Comparison of ENCODE assay signal across 39 cellular contexts in the genomic region with DNA sequence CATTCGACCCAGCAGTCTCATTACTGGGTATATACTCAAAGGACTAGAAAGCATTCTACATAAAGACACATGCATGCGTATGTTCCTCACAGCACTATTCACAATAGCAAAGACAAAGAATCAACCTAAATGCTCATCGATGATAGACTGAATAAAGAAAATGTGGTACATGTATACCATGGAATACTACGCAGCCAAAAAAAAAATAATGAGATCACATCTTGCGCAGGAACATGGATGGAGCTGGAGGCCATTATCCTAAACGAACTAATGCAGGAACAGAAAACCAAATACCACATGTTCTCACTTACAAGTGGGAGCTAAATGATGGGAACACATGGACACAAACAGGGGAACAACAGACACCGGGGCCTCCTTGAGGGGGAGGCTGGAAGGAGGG.
"Had no signal": no experiment of that assay in that cellular context is flagged by ENCODE, and none has a peak within 500 bp of the region (broad histone marks: within the 10 kb centered on the region; RNA-seq: fewer than 3 reads in every experiment).

No MANE protein-coding gene starts in this region.

- H3K27ac ChIP-seq: adrenal gland, ascending aorta, body of pancreas, brain microvascular endothelial cell, breast epithelium, cardiac muscle cell had no signal

- H3K36me3 Mint-ChIP-seq: activated naive CD4-positive, alpha-beta T cell treated with anti-CD3 and anti-CD28 coated beads, Interleukin-2, amount 10 ng/mL, durations not matched to agents 7 days and 5 days; activated naive CD4-positive, alpha-beta T cell treated with anti-CD3 and anti-CD28 coated beads, Interleukin-2, amount 50 U/mL, for 24 hours; activated naive CD4-positive, alpha-beta T cell treated with anti-CD3 and anti-CD28 coated beads, Interleukin-2, amount 50 U/mL, for 72 hours; activated naive CD8-positive, alpha-beta T cell; activated naive CD8-positive, alpha-beta T cell treated with anti-CD3 and anti-CD28 coated beads for 36 hours; activated naive CD8-positive, alpha-beta T cell treated with anti-CD3 and anti-CD28 coated beads, Interleukin-2, amount 10 ng/mL, durations not matched to agents 7 days and 5 days; brain had no signal

- H3K36me3 ChIP-seq: adrenal gland, ascending aorta, brain microvascular endothelial cell, breast epithelium, cardiac muscle cell had no signal

- DNase-seq: activated effector memory CD4-positive, alpha-beta T cell treated with anti-CD3 and anti-CD28 coated beads, Interleukin-2, amount 50 U/mL, for 16 hours; activated effector memory CD4-positive, alpha-beta T cell treated with Interleukin-2 at 50 U/mL for 16 hours; activated gamma-delta T cell; activated gamma-delta T cell treated with Interleukin-2 at 50 U/mL for 16 hours; activated naive CD4-positive, alpha-beta T cell; activated naive CD4-positive, alpha-beta T cell treated with anti-CD3 and anti-CD28 coated beads for 36 hours; activated naive CD4-positive, alpha-beta T cell treated with anti-CD3 and anti-CD28 coated beads, Interleukin-2, amount 10 ng/mL, durations not matched to agents 7 days and 5 days; activated naive CD4-positive, alpha-beta T cell treated with anti-CD3 and anti-CD28 coated beads, Interleukin-2, amount 50 U/mL, for 16 hours; activated naive CD4-positive, alpha-beta T cell treated with Interleukin-2 at 50 U/mL for 16 hours; activated naive CD8-positive, alpha-beta T cell treated with anti-CD3 and anti-CD28 coated beads for 36 hours; activated naive CD8-positive, alpha-beta T cell treated with anti-CD3 and anti-CD28 coated beads, Interleukin-2, amount 10 ng/mL, durations not matched to agents 7 days and 5 days; activated naive CD8-positive, alpha-beta T cell treated with anti-CD3 and anti-CD28 coated beads, Interleukin-2, amount 50 U/mL, for 24 hours; activated T-cell treated with anti-CD3 and anti-CD28 coated beads, Interleukin-2, amount 50 U/mL, for 4 hours; activated T-cell treated with anti-CD3 and anti-CD28 coated beads, Interleukin-2, amount 50 U/mL, for 48 hours; activated T-cell treated with anti-CD3 and anti-CD28 coated beads, Interleukin-2, amount 50 U/mL, for 72 hours; adrenal gland; amniotic stem cell; amygdala; anterior cingulate cortex; aorta; body of pancreas; brain microvascular endothelial cell; caudate nucleus; central memory CD4-positive, alpha-beta T cell; cerebellar nuclear complex had no signal

- H3K9me3 ChIP-seq: adrenal gland, ascending aorta, body of pancreas, breast epithelium had no signal

- H3K9me3 Mint-ChIP-seq: activated naive CD4-positive, alpha-beta T cell treated with anti-CD3 and anti-CD28 coated beads for 36 hours; activated naive CD4-positive, alpha-beta T cell treated with anti-CD3 and anti-CD28 coated beads, Interleukin-2, amount 10 ng/mL, durations not matched to agents 7 days and 5 days; activated naive CD4-positive, alpha-beta T cell treated with anti-CD3 and anti-CD28 coated beads, Interleukin-2, amount 50 U/mL, for 24 hours; activated naive CD4-positive, alpha-beta T cell treated with anti-CD3 and anti-CD28 coated beads, Interleukin-2, amount 50 U/mL, for 72 hours; activated naive CD8-positive, alpha-beta T cell treated with anti-CD3 and anti-CD28 coated beads for 36 hours; activated naive CD8-positive, alpha-beta T cell treated with anti-CD3 and anti-CD28 coated beads, Interleukin-2, amount 10 ng/mL, durations not matched to agents 7 days and 5 days; activated naive CD8-positive, alpha-beta T cell treated with anti-CD3 and anti-CD28 coated beads, Interleukin-2, amount 50 U/mL, for 24 hours; activated T-cell treated with anti-CD3 and anti-CD28 coated beads, Interleukin-2, amount 50 U/mL, for 4 hours; activated T-cell treated with anti-CD3 and anti-CD28 coated beads, Interleukin-2, amount 50 U/mL, for 72 hours; activated T-helper 1 cell treated with anti-CD3 and anti-CD28 coated beads, Interleukin-12 subunit alpha, Interleukin-12 subunit beta, Interleukin-2, Interleukin-4 antibody, amounts not matched to agents 30 ng/mL and 10 ng/mL and 1 ng/mL, durations not matched to agents 14 hours and 24 hours and 36 hours; activated T-helper 17 cell treated with anti-CD3 and anti-CD28 coated beads, Interleukin-2, amount 50 U/mL, for 72 hours; activated T-helper 2 cell treated with anti-CD3 and anti-CD28 coated beads, Interferon-gamma antibody, Interleukin-2, Interleukin-4, amounts not matched to agents 10 μg/mL and 5 μg/mL and 100 μg/mL, durations not matched to agents 14 hours and 24 hours and 36 hours; central memory CD8-positive, alpha-beta T cell had no signal

- FAIRE-seq: astrocyte, bronchial epithelial cell, colon had no signal

- H3K27ac Mint-ChIP-seq: activated naive CD4-positive, alpha-beta T cell treated with anti-CD3 and anti-CD28 coated beads for 36 hours; activated naive CD4-positive, alpha-beta T cell treated with anti-CD3 and anti-CD28 coated beads, Interleukin-2, amount 10 ng/mL, durations not matched to agents 7 days and 5 days; activated naive CD4-positive, alpha-beta T cell treated with anti-CD3 and anti-CD28 coated beads, Interleukin-2, amount 50 U/mL, for 24 hours; activated naive CD4-positive, alpha-beta T cell treated with anti-CD3 and anti-CD28 coated beads, Interleukin-2, amount 50 U/mL, for 72 hours; activated naive CD8-positive, alpha-beta T cell; activated naive CD8-positive, alpha-beta T cell treated with anti-CD3 and anti-CD28 coated beads for 36 hours; activated naive CD8-positive, alpha-beta T cell treated with anti-CD3 and anti-CD28 coated beads, Interleukin-2, amount 10 ng/mL, durations not matched to agents 7 days and 5 days; activated naive CD8-positive, alpha-beta T cell treated with anti-CD3 and anti-CD28 coated beads, Interleukin-2, amount 50 U/mL, for 24 hours; activated T-cell treated with anti-CD3 and anti-CD28 coated beads, Interleukin-2, amount 50 U/mL, for 72 hours; activated T-helper 1 cell treated with anti-CD3 and anti-CD28 coated beads, Interleukin-12 subunit alpha, Interleukin-12 subunit beta, Interleukin-2, Interleukin-4 antibody, amounts not matched to agents 30 ng/mL and 10 ng/mL and 1 ng/mL, durations not matched to agents 14 hours and 24 hours and 36 hours; activated T-helper 17 cell treated with anti-CD3 and anti-CD28 coated beads, Interleukin-2, amount 50 U/mL, for 72 hours; activated T-helper 2 cell treated with anti-CD3 and anti-CD28 coated beads, Interferon-gamma antibody, Interleukin-2, Interleukin-4, amounts not matched to agents 10 μg/mL and 5 μg/mL and 100 μg/mL, durations not matched to agents 14 hours and 24 hours and 36 hours; brain had no signal

- H3K4me1 ChIP-seq: adrenal gland, ascending aorta, breast epithelium had no signal

- H3K27me3 Mint-ChIP-seq: activated naive CD4-positive, alpha-beta T cell treated with anti-CD3 and anti-CD28 coated beads, Interleukin-2, amount 50 U/mL, for 24 hours; activated naive CD8-positive, alpha-beta T cell; activated naive CD8-positive, alpha-beta T cell treated with anti-CD3 and anti-CD28 coated beads, Interleukin-2, amount 50 U/mL, for 24 hours; activated T-helper 17 cell treated with anti-CD3 and anti-CD28 coated beads, Interleukin-2, amount 50 U/mL, for 72 hours; brain had no signal

- H3K4me3 ChIP-seq: adrenal gland, ascending aorta, body of pancreas, breast epithelium, cardiac muscle cell had no signal

- H3K4me3 Mint-ChIP-seq: activated naive CD4-positive, alpha-beta T cell treated with anti-CD3 and anti-CD28 coated beads for 36 hours; activated naive CD4-positive, alpha-beta T cell treated with anti-CD3 and anti-CD28 coated beads, Interleukin-2, amount 10 ng/mL, durations not matched to agents 7 days and 5 days; activated naive CD4-positive, alpha-beta T cell treated with anti-CD3 and anti-CD28 coated beads, Interleukin-2, amount 50 U/mL, for 24 hours; activated naive CD8-positive, alpha-beta T cell; activated naive CD8-positive, alpha-beta T cell treated with anti-CD3 and anti-CD28 coated beads for 36 hours; activated naive CD8-positive, alpha-beta T cell treated with anti-CD3 and anti-CD28 coated beads, Interleukin-2, amount 10 ng/mL, durations not matched to agents 7 days and 5 days; activated naive CD8-positive, alpha-beta T cell treated with anti-CD3 and anti-CD28 coated beads, Interleukin-2, amount 50 U/mL, for 24 hours; activated T-cell treated with anti-CD3 and anti-CD28 coated beads, Interleukin-2, amount 50 U/mL, for 4 hours; activated T-cell treated with anti-CD3 and anti-CD28 coated beads, Interleukin-2, amount 50 U/mL, for 72 hours; activated T-helper 1 cell treated with anti-CD3 and anti-CD28 coated beads, Interleukin-12 subunit alpha, Interleukin-12 subunit beta, Interleukin-2, Interleukin-4 antibody, amounts not matched to agents 30 ng/mL and 10 ng/mL and 1 ng/mL, durations not matched to agents 14 hours and 24 hours and 36 hours; activated T-helper 17 cell treated with anti-CD3 and anti-CD28 coated beads, Interleukin-2, amount 50 U/mL, for 72 hours; brain; central memory CD8-positive, alpha-beta T cell had no signal

- H3K4me1 Mint-ChIP-seq: activated naive CD4-positive, alpha-beta T cell treated with anti-CD3 and anti-CD28 coated beads, Interleukin-2, amount 10 ng/mL, durations not matched to agents 7 days and 5 days; activated naive CD4-positive, alpha-beta T cell treated with anti-CD3 and anti-CD28 coated beads, Interleukin-2, amount 50 U/mL, for 24 hours; activated naive CD8-positive, alpha-beta T cell treated with anti-CD3 and anti-CD28 coated beads for 36 hours; activated naive CD8-positive, alpha-beta T cell treated with anti-CD3 and anti-CD28 coated beads, Interleukin-2, amount 10 ng/mL, durations not matched to agents 7 days and 5 days; activated naive CD8-positive, alpha-beta T cell treated with anti-CD3 and anti-CD28 coated beads, Interleukin-2, amount 50 U/mL, for 24 hours; activated T-helper 17 cell treated with anti-CD3 and anti-CD28 coated beads, Interleukin-2, amount 50 U/mL, for 72 hours; central memory CD8-positive, alpha-beta T cell had no signal

- H3K27me3 ChIP-seq: adrenal gland, ascending aorta, body of pancreas, brain microvascular endothelial cell, breast epithelium, cardiac muscle cell had no signal

- ATAC-seq: activated naive CD4-positive, alpha-beta T cell treated with anti-CD3 and anti-CD28 coated beads, Interleukin-2, amount 50 U/mL, for 72 hours; activated naive CD8-positive, alpha-beta T cell treated with anti-CD3 and anti-CD28 coated beads, Interleukin-2, amount 50 U/mL, for 24 hours; activated T-cell treated with anti-CD3 and anti-CD28 coated beads, Interleukin-2, amount 50 U/mL, for 4 hours; activated T-cell treated with anti-CD3 and anti-CD28 coated beads, Interleukin-2, amount 50 U/mL, for 72 hours; activated T-helper 17 cell treated with anti-CD3 and anti-CD28 coated beads, Interleukin-2, amount 50 U/mL, for 72 hours; body of pancreas had no signal
